In genomic region chr1:21818661-21819060, GRCh38 we compare ENCODE assay signal across 8 cellular contexts. TPM values are rescaled to one million over a fixed set of nuclear protein-coding genes. Genes with fewer than 3 reads are reported as not detected.
DNase-seq lines count a peak whose midpoint lies in the region; ATAC-seq, FAIRE-seq and TF ChIP-seq lines count a peak whose summit lies in the region.

No MANE protein-coding gene starts in this region.

- FAIRE-seq in bronchial epithelial cell (lab: Jason Lieb, UNC): no peak

- H3K36me3 ChIP-seq in bronchial epithelial cell (ENCODE audit: control insufficient read depth, insufficient read depth, low read length) (peaks cover 5% of the 10 kb centered on the region), psoas muscle (ENCODE audit: insufficient read depth in 1 of 2, low read depth in 1 of 2) (peaks cover 1 to 20% of the 10 kb centered on the region in 2 donors)

- no peaks in the 10 kb centered on the region for H3K9me3 ChIP-seq in psoas muscle

- ATAC-seq in psoas muscle (peak in 3 of 4 donors; percentile 34 to 39 (median 38)), HG03175 (IDR thresholded peaks at IDR 0.05; ENCODE audit: unreplicated experiment) (no peak), GM21529 (IDR thresholded peaks at IDR 0.05; ENCODE audit: unreplicated experiment) (no peak)

- H3K4me3 ChIP-seq in bronchial epithelial cell (ENCODE audit: low read depth, low read length) (no peak overlapping the region), psoas muscle (no peak overlapping the region)

- intact Hi-C loops in psoas muscle (cut with DNase I): no loop called here

- POLR2A ChIA-PET in RWPE1 (lab: Yijun Ruan, JAX; ENCODE audit: low non-redundant PET): no interaction called here

- H3K4me1 ChIP-seq in psoas muscle: no peaks in the 10 kb centered on the region

- no peak for TF ChIP-seq CTCF in RWPE1 (conservative IDR thresholded peaks at IDR 0.05; ENCODE audit: low read depth)
- no peak for TF ChIP-seq CTCF in bronchial epithelial cell (IDR thresholded peaks at IDR 0.05; ENCODE audit: insufficient read depth, low read length, severe bottlenecking)
- no peak for TF ChIP-seq CTCF in psoas muscle (IDR thresholded peaks at IDR 0.05)

- H3K27me3 ChIP-seq in bronchial epithelial cell (ENCODE audit: control insufficient read depth, insufficient read depth, low read length): no peaks in the 10 kb centered on the region
- peaks cover 0 to 12% (median 5%) of the 10 kb centered on the region in 3 donors for H3K27me3 ChIP-seq in psoas muscle (ENCODE audit: insufficient read depth in 3 of 3, low read length in 2 of 3)

- H3K27ac ChIP-seq in RWPE1: no peak overlapping the region
- H3K27ac ChIP-seq in psoas muscle: no peak overlapping the region

- peak; percentile 63 for DNase-seq in SIG-M5 treated with dmso at 0.1 percent for 504 hours (lab: John Stamatoyannopoulos, UW; ENCODE audit: unreplicated experiment)
- DNase-seq in SIG-M5 (lab: John Stamatoyannopoulos, UW): no peak
- DNase-seq in RWPE1 (ENCODE audit: low spot score): peak; percentile 88
- peak; percentile 3 for DNase-seq in bronchial epithelial cell (ENCODE audit: low read depth)
- peak; percentile 42 to 74 for DNase-seq in psoas muscle
- no peak for DNase-seq in NCI-H1092 treated with DMSO at 0.1 percent for 48 hours (lab: John Stamatoyannopoulos, UW)

- WGBS in psoas muscle, 3 donors: 45 to 61% (median 48%) methylated on average over 6 to 10 of the region's 10 CpGs

- CTCF ChIA-PET in RWPE1 (lab: Yijun Ruan, JAX): no interaction called here

RNA-seq across cellular contexts. Expression of gene LDLRAD2, which starts 6.6 kb away (rescaled TPM):
- total RNA-seq in bronchial epithelial cell: under 0.01 TPM in 1 of 2 replicates, not detected in the other
- total RNA-seq in psoas muscle: under 1 TPM in 1 of 4 donors, not detected in 3; 0.04 TPM
- 1 to 10 TPM in 2 of 3 donors, under 1 TPM in 1; 0.48 to 1.7 (median 1.1) TPM for polyA plus RNA-seq in psoas muscle

RNA-seq across cellular contexts. Expression of gene USP48, which starts 35.7 kb away (rescaled TPM):
- 23.4 and 29.6 TPM in 2 replicates for total RNA-seq in bronchial epithelial cell
- 10 to 100 TPM; 20.3 to 35.9 (median 21.4) TPM for total RNA-seq in psoas muscle
- polyA plus RNA-seq in psoas muscle: 10 to 100 TPM in 2 of 3 donors, 1 to 10 TPM in 1; 9.7 to 19.9 (median 13.0) TPM

Comparison
In these comparisons a context has a peak if more than half of its experiments do, and no peak if none do; other contexts are left out.
1. DNase-seq: peak in SIG-M5 treated with dmso at 0.1 percent for 504 hours (single experiment), RWPE1 (single experiment), bronchial epithelial cell (single experiment) and psoas muscle (2 of 2); none in SIG-M5 (single experiment) and NCI-H1092 treated with DMSO at 0.1 percent for 48 hours (single experiment).
2. ATAC-seq: peak in psoas muscle (3 of 4); none in HG03175 (single experiment) and GM21529 (single experiment).